ENCODE assay signal across 37 cellular contexts in the genomic region with DNA sequence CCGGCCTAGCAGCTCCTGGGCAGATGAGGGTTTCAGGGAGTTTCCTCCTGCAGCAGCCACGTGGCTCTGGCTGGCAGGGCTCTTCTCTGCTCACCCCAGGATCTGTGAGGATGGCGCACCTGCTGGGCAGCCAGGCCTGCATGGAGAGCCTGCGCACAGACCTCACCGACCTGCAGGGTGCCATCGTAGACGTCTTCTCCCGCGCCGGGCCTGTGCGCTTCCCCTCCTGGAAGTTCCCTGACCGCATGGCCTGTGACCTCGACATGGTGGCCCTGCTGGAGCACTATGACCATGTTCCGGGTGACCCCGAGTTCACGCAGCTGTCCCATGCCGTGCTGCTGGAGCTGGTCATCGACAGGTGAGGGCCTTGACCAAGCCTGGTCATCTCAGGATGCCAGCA.
"Had no signal": no experiment of that assay in that cellular context is flagged by ENCODE, and none has a peak within 500 bp of the region (broad histone marks: within the 10 kb centered on the region; RNA-seq: fewer than 3 reads in every experiment).

No MANE protein-coding gene starts in this region.

- H3K9me3 ChIP-seq: adrenal gland, body of pancreas, breast epithelium had no signal

- H3K9me3 Mint-ChIP-seq: activated B cell treated with CpG ODN at 0.5 μM for 24 hours; activated CD4-positive, alpha-beta memory T cell treated with anti-CD3 and anti-CD28 coated beads for 36 hours; activated CD4-positive, alpha-beta T cell treated with anti-CD3 and anti-CD28 coated beads, Interleukin-2, amount 10 ng/mL, durations not matched to agents 24 days and 14 days; activated CD8-positive, alpha-beta T cell treated with anti-CD3 and anti-CD28 coated beads for 36 hours; activated naive CD4-positive, alpha-beta T cell treated with anti-CD3 and anti-CD28 coated beads for 36 hours; activated naive CD4-positive, alpha-beta T cell treated with anti-CD3 and anti-CD28 coated beads, Interleukin-2, amount 50 U/mL, for 72 hours; activated naive CD8-positive, alpha-beta T cell treated with anti-CD3 and anti-CD28 coated beads for 36 hours; activated T-cell treated with anti-CD3 and anti-CD28 coated beads, Interleukin-2, amount 50 U/mL, for 4 hours; activated T-cell treated with anti-CD3 and anti-CD28 coated beads, Interleukin-2, amount 50 U/mL, for 72 hours; activated T-helper 1 cell treated with anti-CD3 and anti-CD28 coated beads, Interleukin-12 subunit alpha, Interleukin-12 subunit beta, Interleukin-2, Interleukin-4 antibody, amounts not matched to agents 30 ng/mL and 10 ng/mL and 1 ng/mL, durations not matched to agents 14 hours and 24 hours and 36 hours; activated T-helper 17 cell treated with anti-CD3 and anti-CD28 coated beads, Interleukin-2, amount 50 U/mL, for 72 hours; central memory CD8-positive, alpha-beta T cell; T-helper 1 cell treated with Interleukin-12 subunit alpha and Interleukin-12 subunit beta and Interleukin-4 antibody, amounts not matched to agents 30 μg/mL and 1 μg/mL, for 36 hours; T-helper 2 cell treated with Interferon-gamma antibody and Interleukin-4, amounts not matched to agents 5 μg/mL and 100 μg/mL, for 36 hours had no signal

- H3K27me3 Mint-ChIP-seq: activated B cell treated with CpG ODN at 0.5 μM for 24 hours; activated CD4-positive, alpha-beta memory T cell treated with anti-CD3 and anti-CD28 coated beads for 36 hours; activated CD4-positive, alpha-beta T cell treated with anti-CD3 and anti-CD28 coated beads, Interleukin-2, amount 10 ng/mL, durations not matched to agents 24 days and 14 days; activated CD8-positive, alpha-beta T cell treated with anti-CD3 and anti-CD28 coated beads for 36 hours; activated naive CD8-positive, alpha-beta T cell treated with anti-CD3 and anti-CD28 coated beads for 36 hours; activated T-helper 17 cell treated with anti-CD3 and anti-CD28 coated beads, Interleukin-2, amount 50 U/mL, for 72 hours; central memory CD8-positive, alpha-beta T cell had no signal

- H3K27me3 ChIP-seq: adrenal gland, body of pancreas, brain microvascular endothelial cell, breast epithelium had no signal

- H3K36me3 ChIP-seq: adrenal gland, breast epithelium had no signal

- H3K4me3 ChIP-seq: adrenal gland, body of pancreas, breast epithelium had no signal

- H3K27ac ChIP-seq: adrenal gland, body of pancreas, brain microvascular endothelial cell, breast epithelium, VCaP had no signal

- H3K36me3 Mint-ChIP-seq: activated CD4-positive, alpha-beta memory T cell treated with anti-CD3 and anti-CD28 coated beads for 36 hours; activated naive CD4-positive, alpha-beta T cell treated with anti-CD3 and anti-CD28 coated beads, Interleukin-2, amount 50 U/mL, for 72 hours; activated naive CD8-positive, alpha-beta T cell treated with anti-CD3 and anti-CD28 coated beads for 36 hours had no signal

- H3K27ac Mint-ChIP-seq: activated B cell treated with CpG ODN at 0.5 μM for 24 hours; activated CD4-positive, alpha-beta memory T cell treated with anti-CD3 and anti-CD28 coated beads for 36 hours; activated CD4-positive, alpha-beta T cell treated with anti-CD3 and anti-CD28 coated beads, Interleukin-2, amount 10 ng/mL, durations not matched to agents 24 days and 14 days; activated CD8-positive, alpha-beta T cell treated with anti-CD3 and anti-CD28 coated beads for 36 hours; activated naive CD4-positive, alpha-beta T cell treated with anti-CD3 and anti-CD28 coated beads for 36 hours; activated naive CD8-positive, alpha-beta T cell treated with anti-CD3 and anti-CD28 coated beads for 36 hours; activated T-cell treated with anti-CD3 and anti-CD28 coated beads, Interleukin-2, amount 50 U/mL, for 72 hours; activated T-helper 1 cell treated with anti-CD3 and anti-CD28 coated beads, Interleukin-12 subunit alpha, Interleukin-12 subunit beta, Interleukin-2, Interleukin-4 antibody, amounts not matched to agents 30 ng/mL and 10 ng/mL and 1 ng/mL, durations not matched to agents 14 hours and 24 hours and 36 hours; activated T-helper 17 cell treated with anti-CD3 and anti-CD28 coated beads, Interleukin-2, amount 50 U/mL, for 72 hours; T-helper 1 cell treated with Interleukin-12 subunit alpha and Interleukin-12 subunit beta and Interleukin-4 antibody, amounts not matched to agents 30 μg/mL and 1 μg/mL, for 36 hours; T-helper 2 cell treated with Interferon-gamma antibody and Interleukin-4, amounts not matched to agents 5 μg/mL and 100 μg/mL, for 36 hours had no signal

- H3K4me1 Mint-ChIP-seq: activated B cell treated with CpG ODN at 0.5 μM for 24 hours; activated CD4-positive, alpha-beta T cell treated with anti-CD3 and anti-CD28 coated beads, Interleukin-2, amount 10 ng/mL, durations not matched to agents 24 days and 14 days; activated naive CD8-positive, alpha-beta T cell treated with anti-CD3 and anti-CD28 coated beads for 36 hours; activated T-helper 17 cell treated with anti-CD3 and anti-CD28 coated beads, Interleukin-2, amount 50 U/mL, for 72 hours had no signal

- H3K4me3 Mint-ChIP-seq: activated B cell treated with CpG ODN at 0.5 μM for 24 hours; activated CD4-positive, alpha-beta memory T cell treated with anti-CD3 and anti-CD28 coated beads for 36 hours; activated CD4-positive, alpha-beta T cell treated with anti-CD3 and anti-CD28 coated beads, Interleukin-2, amount 10 ng/mL, durations not matched to agents 24 days and 14 days; activated CD8-positive, alpha-beta T cell treated with anti-CD3 and anti-CD28 coated beads for 36 hours; activated naive CD4-positive, alpha-beta T cell treated with anti-CD3 and anti-CD28 coated beads for 36 hours; activated naive CD8-positive, alpha-beta T cell treated with anti-CD3 and anti-CD28 coated beads for 36 hours; activated T-cell treated with anti-CD3 and anti-CD28 coated beads, Interleukin-2, amount 50 U/mL, for 4 hours; activated T-cell treated with anti-CD3 and anti-CD28 coated beads, Interleukin-2, amount 50 U/mL, for 72 hours; activated T-helper 1 cell treated with anti-CD3 and anti-CD28 coated beads, Interleukin-12 subunit alpha, Interleukin-12 subunit beta, Interleukin-2, Interleukin-4 antibody, amounts not matched to agents 30 ng/mL and 10 ng/mL and 1 ng/mL, durations not matched to agents 14 hours and 24 hours and 36 hours; activated T-helper 17 cell treated with anti-CD3 and anti-CD28 coated beads, Interleukin-2, amount 50 U/mL, for 72 hours; central memory CD8-positive, alpha-beta T cell; T-helper 1 cell treated with Interleukin-12 subunit alpha and Interleukin-12 subunit beta and Interleukin-4 antibody, amounts not matched to agents 30 μg/mL and 1 μg/mL, for 36 hours; T-helper 2 cell treated with Interferon-gamma antibody and Interleukin-4, amounts not matched to agents 5 μg/mL and 100 μg/mL, for 36 hours had no signal

- ATAC-seq: activated CD8-positive, alpha-beta T cell treated with anti-CD3 and anti-CD28 coated beads for 36 hours; activated T-cell treated with anti-CD3 and anti-CD28 coated beads, Interleukin-2, amount 50 U/mL, for 4 hours; activated T-cell treated with anti-CD3 and anti-CD28 coated beads, Interleukin-2, amount 50 U/mL, for 72 hours; activated T-helper 17 cell treated with anti-CD3 and anti-CD28 coated beads, Interleukin-2, amount 50 U/mL, for 72 hours; body of pancreas had no signal

- H3K4me1 ChIP-seq: adrenal gland, body of pancreas, breast epithelium had no signal

- DNase-seq: activated B cell treated with CpG ODN at 0.5 μM for 24 hours; activated CD4-positive, alpha-beta memory T cell treated with anti-CD3 and anti-CD28 coated beads for 36 hours; activated CD4-positive, alpha-beta T cell treated with anti-CD3 and anti-CD28 coated beads for 4 hours; activated CD4-positive, alpha-beta T cell treated with anti-CD3 and anti-CD28 coated beads, Interleukin-2, amount 10 ng/mL, durations not matched to agents 24 days and 14 days; activated CD4-positive, alpha-beta T cell treated with anti-CD3 and anti-CD28 coated beads, Interleukin-2, amount 50 U/mL, for 1 hour; activated CD4-positive, alpha-beta T cell treated with anti-CD3 and anti-CD28 coated beads, Interleukin-2, amount 50 U/mL, for 4 hours; activated CD4-positive, CD25-positive, alpha-beta regulatory T cell treated with anti-CD3 and anti-CD28 coated beads, Interleukin-2, amount 50 U/mL, for 72 hours; activated CD8-positive, alpha-beta memory T cell treated with anti-CD3 and anti-CD28 coated beads, Interleukin-2, amount 50 U/mL, for 4 hours; activated CD8-positive, alpha-beta T cell treated with anti-CD3 and anti-CD28 coated beads for 36 hours; activated effector memory CD4-positive, alpha-beta T cell treated with anti-CD3 and anti-CD28 coated beads, Interleukin-2, amount 50 U/mL, for 16 hours; activated gamma-delta T cell treated with Interleukin-2 at 50 U/mL for 16 hours; activated naive CD4-positive, alpha-beta T cell; activated naive CD4-positive, alpha-beta T cell treated with anti-CD3 and anti-CD28 coated beads for 36 hours; activated naive CD4-positive, alpha-beta T cell treated with anti-CD3 and anti-CD28 coated beads, Interleukin-2, amount 50 U/mL, for 16 hours; activated naive CD8-positive, alpha-beta T cell treated with anti-CD3 and anti-CD28 coated beads for 36 hours; activated T-cell treated with anti-CD3 and anti-CD28 coated beads for 4 hours; activated T-cell treated with anti-CD3 and anti-CD28 coated beads, Interleukin-2, amount 50 U/mL, for 1 hour; activated T-cell treated with anti-CD3 and anti-CD28 coated beads, Interleukin-2, amount 50 U/mL, for 4 hours; activated T-cell treated with anti-CD3 and anti-CD28 coated beads, Interleukin-2, amount 50 U/mL, for 72 hours; adrenal gland; amniotic stem cell; aorta; body of pancreas; brain microvascular endothelial cell; caudate nucleus; cerebellar nuclear complex; T-helper 1 cell; T-helper 2 cell; T-helper 9 cell had no signal
